23 cellular contexts compared by ENCODE assay signal in genomic region chr16:74713325-74713724, GRCh38.
"Had no signal": no experiment of that assay in that cellular context is flagged by ENCODE, and none has a peak within 500 bp of the region (broad histone marks: within the 10 kb centered on the region; RNA-seq: fewer than 3 reads in every experiment).

No MANE protein-coding gene starts in this region.

- H3K27ac Mint-ChIP-seq: activated CD4-positive, alpha-beta T cell treated with anti-CD3 and anti-CD28 coated beads for 36 hours; activated CD8-positive, alpha-beta memory T cell treated with anti-CD3 and anti-CD28 coated beads, Interleukin-2, amount 10 ng/mL, durations not matched to agents 7 days and 5 days; activated CD8-positive, alpha-beta T cell treated with anti-CD3 and anti-CD28 coated beads, Interleukin-2, amount 10 ng/mL, durations not matched to agents 7 days and 5 days; activated naive CD4-positive, alpha-beta T cell treated with anti-CD3 and anti-CD28 coated beads, Interleukin-2, amount 50 U/mL, for 72 hours; activated T-helper 2 cell treated with anti-CD3 and anti-CD28 coated beads, Interferon-gamma antibody, Interleukin-2, Interleukin-4, amounts not matched to agents 10 μg/mL and 5 μg/mL and 100 μg/mL, durations not matched to agents 14 hours and 24 hours and 36 hours; effector memory CD8-positive, alpha-beta T cell; neural progenitor cell; type B pancreatic cell had no signal

- H3K27me3 ChIP-seq: body of pancreas, gastrocnemius medialis, neural progenitor cell, spleen, vagina had no signal

- H3K4me3 ChIP-seq: body of pancreas, coronary artery, gastrocnemius medialis, neural progenitor cell, spleen, thoracic aorta, vagina had no signal

- H3K27ac ChIP-seq: body of pancreas, coronary artery, gastrocnemius medialis, neural progenitor cell, spleen, thoracic aorta, vagina had no signal

- H3K4me3 Mint-ChIP-seq: activated CD4-positive, alpha-beta T cell treated with anti-CD3 and anti-CD28 coated beads for 36 hours; activated CD8-positive, alpha-beta memory T cell treated with anti-CD3 and anti-CD28 coated beads, Interleukin-2, amount 10 ng/mL, durations not matched to agents 7 days and 5 days; activated CD8-positive, alpha-beta T cell treated with anti-CD3 and anti-CD28 coated beads, Interleukin-2, amount 10 ng/mL, durations not matched to agents 7 days and 5 days; effector memory CD8-positive, alpha-beta T cell; naive thymus-derived CD4-positive, alpha-beta T cell; neural progenitor cell; type B pancreatic cell had no signal

- H3K4me1 ChIP-seq: body of pancreas, gastrocnemius medialis, vagina had no signal

- H3K27me3 Mint-ChIP-seq: activated CD4-positive, alpha-beta T cell treated with anti-CD3 and anti-CD28 coated beads for 36 hours had no signal

- H3K9ac ChIP-seq: neural progenitor cell had no signal

- H2AFZ ChIP-seq: neural progenitor cell had no signal

- H3K9me3 ChIP-seq: body of pancreas, gastrocnemius medialis, spleen, thoracic aorta, vagina had no signal

- DNase-seq: activated CD4-positive, alpha-beta T cell treated with anti-CD3 and anti-CD28 coated beads for 36 hours; activated CD4-positive, CD25-positive, alpha-beta regulatory T cell; activated CD8-positive, alpha-beta memory T cell treated with anti-CD3 and anti-CD28 coated beads, Interleukin-2, amount 10 ng/mL, durations not matched to agents 7 days and 5 days; activated CD8-positive, alpha-beta T cell treated with anti-CD3 and anti-CD28 coated beads, Interleukin-2, amount 10 ng/mL, durations not matched to agents 7 days and 5 days; activated T-cell treated with anti-CD3 and anti-CD28 coated beads, Interleukin-2, amount 50 U/mL, for 48 hours; body of pancreas; cerebellar nuclear complex; effector memory CD8-positive, alpha-beta T cell; erythroblast; gastrocnemius medialis; glutamatergic neuron; midbrain; naive thymus-derived CD4-positive, alpha-beta T cell; right cardiac atrium; stimulated activated naive CD4-positive, alpha-beta T cell treated with Interleukin-2 at 50 U/mL for 16 hours had no signal

- H3K36me3 Mint-ChIP-seq: activated CD8-positive, alpha-beta memory T cell treated with anti-CD3 and anti-CD28 coated beads, Interleukin-2, amount 10 ng/mL, durations not matched to agents 7 days and 5 days; activated naive CD4-positive, alpha-beta T cell treated with anti-CD3 and anti-CD28 coated beads, Interleukin-2, amount 50 U/mL, for 72 hours; naive thymus-derived CD4-positive, alpha-beta T cell; neural progenitor cell; type B pancreatic cell had no signal

- ATAC-seq: activated CD4-positive, alpha-beta T cell treated with anti-CD3 and anti-CD28 coated beads for 36 hours; activated CD8-positive, alpha-beta memory T cell treated with anti-CD3 and anti-CD28 coated beads, Interleukin-2, amount 10 ng/mL, durations not matched to agents 7 days and 5 days; activated CD8-positive, alpha-beta T cell treated with anti-CD3 and anti-CD28 coated beads, Interleukin-2, amount 10 ng/mL, durations not matched to agents 7 days and 5 days; activated naive CD4-positive, alpha-beta T cell treated with anti-CD3 and anti-CD28 coated beads, Interleukin-2, amount 50 U/mL, for 72 hours; body of pancreas; effector memory CD8-positive, alpha-beta T cell; gastrocnemius medialis; naive thymus-derived CD4-positive, alpha-beta T cell; right cardiac atrium had no signal

- H3K4me2 ChIP-seq: neural progenitor cell had no signal

- H3K36me3 ChIP-seq: gastrocnemius medialis, neural progenitor cell, spleen, thoracic aorta, vagina had no signal

- H3K9me3 Mint-ChIP-seq: activated naive CD4-positive, alpha-beta T cell treated with anti-CD3 and anti-CD28 coated beads, Interleukin-2, amount 50 U/mL, for 72 hours; activated T-helper 2 cell treated with anti-CD3 and anti-CD28 coated beads, Interferon-gamma antibody, Interleukin-2, Interleukin-4, amounts not matched to agents 10 μg/mL and 5 μg/mL and 100 μg/mL, durations not matched to agents 14 hours and 24 hours and 36 hours; effector memory CD8-positive, alpha-beta T cell; naive thymus-derived CD4-positive, alpha-beta T cell; neural progenitor cell; type B pancreatic cell had no signal
